In the genomic region with DNA sequence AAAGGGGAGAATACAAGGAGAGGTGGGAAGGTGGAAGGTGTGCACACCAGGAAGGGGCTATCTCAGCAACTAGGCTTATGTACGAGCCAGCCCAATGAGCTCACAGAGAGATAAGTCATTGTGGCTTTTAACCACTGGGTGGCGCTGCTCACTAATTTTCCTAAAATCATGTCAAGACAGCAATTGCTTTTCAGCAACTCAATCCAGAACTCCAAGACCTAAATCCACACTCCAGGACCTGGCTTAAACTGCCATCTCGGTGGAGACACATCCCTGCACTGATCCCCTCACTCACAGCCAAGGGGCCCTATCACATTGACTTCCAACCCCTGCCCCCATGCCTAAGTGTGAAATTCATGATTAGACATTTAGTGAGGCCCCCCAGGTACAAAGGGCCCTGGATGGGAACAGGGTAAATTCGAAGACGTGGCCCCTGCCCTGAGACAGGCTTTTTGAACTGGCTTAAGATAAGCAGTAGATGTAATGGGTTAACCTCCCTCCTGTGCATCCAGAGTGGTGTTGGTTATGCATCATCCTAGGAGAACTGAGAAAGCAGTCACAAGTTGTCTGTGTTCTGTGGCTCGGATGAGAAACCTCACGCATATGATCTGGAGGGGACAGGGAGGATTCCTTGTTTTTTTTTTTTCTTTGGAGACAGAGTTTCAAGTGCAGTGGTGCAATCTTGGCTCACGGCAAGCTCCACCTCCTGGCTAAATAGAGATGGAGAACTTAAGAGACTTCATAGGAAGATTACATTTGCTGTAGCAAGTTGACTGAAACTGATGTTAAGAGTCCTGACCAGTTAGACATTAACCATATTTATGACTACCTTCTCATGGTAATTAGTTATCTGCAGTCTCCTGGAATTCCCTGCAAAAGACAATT, we compare ENCODE assay signal across 8 cellular contexts. TPM values are rescaled to one million over a fixed set of nuclear protein-coding genes. Genes with fewer than 3 reads are reported as not detected.
DNase-seq lines count a peak whose midpoint lies in the region; ATAC-seq and TF ChIP-seq lines count a peak whose summit lies in the region.

No MANE protein-coding gene starts in this region.

- H3K27ac ChIP-seq in Panc1 (ENCODE audit: low read length) (no peak overlapping the region), substantia nigra (ENCODE audit: low read depth, low read length, poor library complexity, severe bottlenecking) (no peak overlapping the region)

- H3K4me1 ChIP-seq in Panc1 (ENCODE audit: control insufficient read depth, insufficient read depth, low read length) (peaks cover 5% of the 10 kb centered on the region; the same call in 1 of the 2 replicates), neuron (ENCODE audit: insufficient read depth, low read length) (peaks cover 4% of the 10 kb centered on the region)

- in situ Hi-C loops in Panc1 (cut with HindIII; ENCODE audit: low pct_unique_long_range_greater_than_20kb, low sequenced_read_pairs), result no loop called here

- H3K27me3 ChIP-seq in Panc1 (ENCODE audit: control insufficient read depth, insufficient read depth, low read length) (no peaks in the 10 kb centered on the region; the same call in 1 of the 2 replicates), neuron (ENCODE audit: insufficient read depth, low read length) (peaks cover 6% of the 10 kb centered on the region)

- ATAC-seq in Panc1 (peak; percentile 92), GM21367 (IDR thresholded peaks at IDR 0.05; ENCODE audit: unreplicated experiment) (no peak)

- DNase-seq in COR-L47 (lab: John Stamatoyannopoulos, UW) (peak; percentile 43), Panc1 (ENCODE audit: low read depth, low spot score) (peak; percentile 67), activated T-helper 1 cell treated with Interleukin-2 at 50 U/mL for 16 hours (ENCODE audit: low read depth) (peak; percentile 37), fibroblast of the aortic adventitia (ENCODE audit: low read depth) (peak; percentile 77), substantia nigra (lab: John Stamatoyannopoulos, UW) (peak in 40 of 49 donors; percentile 2 to 81 (median 50))

- BruUV-seq in Panc1 (replicated peaks; lab: Mats Ljungman, UMichigan), result no TSS peak

- H2AFZ ChIP-seq in neuron (ENCODE audit: low read depth, low read length), result peak overlapping the region; percentile 47

- TF ChIP-seq CTCF in Panc1 (IDR thresholded peaks at IDR 0.05) (peak; percentile 88), fibroblast of the aortic adventitia (IDR thresholded peaks at IDR 0.05; ENCODE audit: insufficient read depth, low read length) (peak; percentile 68)

- intact Hi-C loops in Panc1 (cut with micrococcal nuclease; ENCODE audit: unreplicated experiment), result loop anchor here (2.0 kb wide), 1 partner anchor 179 kb away; no protein-coding TSS in a partner anchor

- H3K36me3 ChIP-seq in Panc1 (ENCODE audit: control insufficient read depth, insufficient read depth, low read length) (no peaks in the 10 kb centered on the region), neuron (ENCODE audit: insufficient read depth, low read length) (no peaks in the 10 kb centered on the region)

- no peak for TF ChIP-seq EP300 in Ishikawa (IDR thresholded peaks at IDR 0.05; ENCODE audit: borderline replicate concordance)

- H3K9me3 ChIP-seq in Panc1 (ENCODE audit: control insufficient read depth, insufficient read depth, low read depth, low read length) (no peaks in the 10 kb centered on the region), neuron (ENCODE audit: low read length) (no peaks in the 10 kb centered on the region)

- POLR2A ChIA-PET in Panc1 (lab: Charles Lee), result interaction anchor here (0.5 to 0.7 kb wide), 2 partner anchors 100 to 552 kb away, joined by 4 to 5 read pairs; no protein-coding TSS in a partner anchor

- CTCF ChIA-PET in Panc1 (lab: Charles Lee), result interaction anchor here (0.8 to 1.6 kb wide), 9 partner anchors 9 to 179 kb away, joined by 3 to 18 read pairs (median 6); a partner anchor contains a TSS

- no peak overlapping the region for H3K4me3 ChIP-seq in Panc1 (ENCODE audit: low read depth in 2 of 2, low read length in 2 of 2)
- no peak overlapping the region for H3K4me3 ChIP-seq in fibroblast of the aortic adventitia (ENCODE audit: low read depth, low read length)
- no peak overlapping the region for H3K4me3 ChIP-seq in neuron (ENCODE audit: low read length)

- peak; percentile 90 for TF ChIP-seq RAD21 in Ishikawa (IDR thresholded peaks at IDR 0.05; ENCODE audit: low read depth)

TF ChIP-seq in Ishikawa, 13 proteins besides CTCF, POLR2A, EP300 and RAD21:
- TF ChIP-seq, protein P1, sequence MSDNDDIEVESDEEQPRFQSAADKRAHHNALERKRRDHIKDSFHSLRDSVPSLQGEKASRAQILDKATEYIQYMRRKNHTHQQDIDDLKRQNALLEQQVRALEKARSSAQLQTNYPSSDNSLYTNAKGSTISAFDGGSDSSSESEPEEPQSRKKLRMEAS (IDR thresholded peaks at IDR 0.05), result no peak
- TF ChIP-seq, protein P2, sequence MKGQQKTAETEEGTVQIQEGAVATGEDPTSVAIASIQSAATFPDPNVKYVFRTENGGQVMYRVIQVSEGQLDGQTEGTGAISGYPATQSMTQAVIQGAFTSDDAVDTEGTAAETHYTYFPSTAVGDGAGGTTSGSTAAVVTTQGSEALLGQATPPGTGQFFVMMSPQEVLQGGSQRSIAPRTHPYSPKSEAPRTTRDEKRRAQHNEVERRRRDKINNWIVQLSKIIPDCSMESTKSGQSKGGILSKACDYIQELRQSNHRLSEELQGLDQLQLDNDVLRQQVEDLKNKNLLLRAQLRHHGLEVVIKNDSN (IDR thresholded peaks at IDR 0.05), result no peak
- TF ChIP-seq TEAD4 (IDR thresholded peaks at IDR 0.05), result no peak
- no peak for TF ChIP-seq TAF1 (IDR thresholded peaks at IDR 0.05; ENCODE audit: low read depth)
- no peak for TF ChIP-seq FOXM1 (IDR thresholded peaks at IDR 0.05; ENCODE audit: borderline replicate concordance, low read depth)
- TF ChIP-seq NFIC (IDR thresholded peaks at IDR 0.05), result no peak
- TF ChIP-seq ZBTB7A (IDR thresholded peaks at IDR 0.05; ENCODE audit: low read depth), result no peak
- no peak for TF ChIP-seq YY1 (IDR thresholded peaks at IDR 0.05; ENCODE audit: low read depth)
- no peak for TF ChIP-seq TCF12 (IDR thresholded peaks at IDR 0.05; ENCODE audit: low read depth)
- TF ChIP-seq CEBPB (IDR thresholded peaks at IDR 0.05), result no peak
- no peak for TF ChIP-seq EGR1 (IDR thresholded peaks at IDR 0.05)
- no peak for TF ChIP-seq CREB1 (IDR thresholded peaks at IDR 0.05; ENCODE audit: low read depth)
- TF ChIP-seq, protein P3, sequence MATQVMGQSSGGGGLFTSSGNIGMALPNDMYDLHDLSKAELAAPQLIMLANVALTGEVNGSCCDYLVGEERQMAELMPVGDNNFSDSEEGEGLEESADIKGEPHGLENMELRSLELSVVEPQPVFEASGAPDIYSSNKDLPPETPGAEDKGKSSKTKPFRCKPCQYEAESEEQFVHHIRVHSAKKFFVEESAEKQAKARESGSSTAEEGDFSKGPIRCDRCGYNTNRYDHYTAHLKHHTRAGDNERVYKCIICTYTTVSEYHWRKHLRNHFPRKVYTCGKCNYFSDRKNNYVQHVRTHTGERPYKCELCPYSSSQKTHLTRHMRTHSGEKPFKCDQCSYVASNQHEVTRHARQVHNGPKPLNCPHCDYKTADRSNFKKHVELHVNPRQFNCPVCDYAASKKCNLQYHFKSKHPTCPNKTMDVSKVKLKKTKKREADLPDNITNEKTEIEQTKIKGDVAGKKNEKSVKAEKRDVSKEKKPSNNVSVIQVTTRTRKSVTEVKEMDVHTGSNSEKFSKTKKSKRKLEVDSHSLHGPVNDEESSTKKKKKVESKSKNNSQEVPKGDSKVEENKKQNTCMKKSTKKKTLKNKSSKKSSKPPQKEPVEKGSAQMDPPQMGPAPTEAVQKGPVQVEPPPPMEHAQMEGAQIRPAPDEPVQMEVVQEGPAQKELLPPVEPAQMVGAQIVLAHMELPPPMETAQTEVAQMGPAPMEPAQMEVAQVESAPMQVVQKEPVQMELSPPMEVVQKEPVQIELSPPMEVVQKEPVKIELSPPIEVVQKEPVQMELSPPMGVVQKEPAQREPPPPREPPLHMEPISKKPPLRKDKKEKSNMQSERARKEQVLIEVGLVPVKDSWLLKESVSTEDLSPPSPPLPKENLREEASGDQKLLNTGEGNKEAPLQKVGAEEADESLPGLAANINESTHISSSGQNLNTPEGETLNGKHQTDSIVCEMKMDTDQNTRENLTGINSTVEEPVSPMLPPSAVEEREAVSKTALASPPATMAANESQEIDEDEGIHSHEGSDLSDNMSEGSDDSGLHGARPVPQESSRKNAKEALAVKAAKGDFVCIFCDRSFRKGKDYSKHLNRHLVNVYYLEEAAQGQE (IDR thresholded peaks at IDR 0.05; ENCODE audit: low read depth), result no peak
TF ChIP-seq in Ishikawa: peak in this region for 0.

RNA-seq across cellular contexts. Expression of a gene that starts 11.5 kb away (rescaled TPM):
- total RNA-seq in Panc1 (2021; ENCODE audit: unreplicated experiment) (not detected), fibroblast of the aortic adventitia (ENCODE audit: low replicate concordance) (not detected in 2 replicates)
- not detected for polyA plus RNA-seq in Panc1 (2012; ENCODE audit: insufficient read length)

RNA-seq across cellular contexts. Expression of a gene that starts 16.7 kb away (rescaled TPM):
- not detected for total RNA-seq in Panc1 (2021; ENCODE audit: unreplicated experiment)
- polyA plus RNA-seq in Panc1 (2012; ENCODE audit: insufficient read length), result not detected
- total RNA-seq in fibroblast of the aortic adventitia (ENCODE audit: low replicate concordance), result not detected in 2 replicates

RNA-seq across cellular contexts. Expression of a gene that starts 26.3 kb away (rescaled TPM):
- total RNA-seq in Panc1 (2021; ENCODE audit: unreplicated experiment) (not detected), fibroblast of the aortic adventitia (ENCODE audit: low replicate concordance) (not detected in 2 replicates)
- polyA plus RNA-seq in Panc1 (2012; ENCODE audit: insufficient read length), result not detected

RNA-seq across cellular contexts. Expression of a gene that starts 31.6 kb away (rescaled TPM):
- total RNA-seq in Panc1 (2021; ENCODE audit: unreplicated experiment), result not detected
- polyA plus RNA-seq in Panc1 (2012; ENCODE audit: insufficient read length), result not detected
- total RNA-seq in fibroblast of the aortic adventitia (ENCODE audit: low replicate concordance), result not detected in 2 replicates

RNA-seq across cellular contexts. Expression of a gene that starts 39.2 kb away (rescaled TPM):
- total RNA-seq in Panc1 (2021; ENCODE audit: unreplicated experiment), result 5.5 TPM
- 1.7 TPM for polyA plus RNA-seq in Panc1 (2012; ENCODE audit: insufficient read length)
- 0.45 TPM in 1 of 2 replicates, not detected in the other for total RNA-seq in fibroblast of the aortic adventitia (ENCODE audit: low replicate concordance)
